21 cellular contexts compared by ENCODE assay signal in the genomic region with DNA sequence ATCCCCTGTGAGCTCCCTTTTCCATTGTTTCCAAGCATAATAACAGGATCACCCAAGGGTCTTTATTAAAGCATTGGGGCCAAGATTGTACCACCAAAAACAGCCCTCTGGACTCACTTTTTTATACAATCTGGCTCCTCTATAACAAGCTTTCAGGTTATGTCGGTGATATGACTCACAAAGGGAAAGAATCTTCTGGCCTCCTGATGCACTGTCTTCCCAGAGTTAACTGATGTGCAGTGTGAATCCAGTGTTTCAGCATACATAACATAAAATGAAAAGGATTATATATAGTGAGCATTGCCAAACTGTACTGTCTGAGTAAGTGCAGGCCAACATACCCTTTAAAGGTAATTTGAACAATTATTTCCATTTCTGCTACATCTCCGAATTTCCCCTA. TPM values are rescaled to one million over a fixed set of nuclear protein-coding genes. Genes with fewer than 3 reads are reported as not detected.
DNase-seq lines count a peak whose midpoint lies in the region; ATAC-seq and TF ChIP-seq lines count a peak whose summit lies in the region.
"Had no signal": no experiment of that assay in that cellular context is flagged by ENCODE, and none has a peak within 500 bp of the region (broad histone marks: within the 10 kb centered on the region; RNA-seq: fewer than 3 reads in every experiment).

No MANE protein-coding gene starts in this region.

- H3K4me3 ChIP-seq in brain microvascular endothelial cell (ENCODE audit: low read depth, low read length) = no peak overlapping the region
- H3K4me3 ChIP-seq in neutrophil (ENCODE audit: low read depth in 1 of 2, low read length in 1 of 2) = peak overlapping the region in 1 of 2 experiments; percentile 43
- H3K4me3 ChIP-seq in right cardiac atrium (ENCODE audit: low read length) = no peak overlapping the region
- H3K4me3 ChIP-seq: uterus had no signal

- H3K9me3 Mint-ChIP-seq in activated CD4-positive, alpha-beta T cell treated with anti-CD3 and anti-CD28 coated beads for 36 hours (ENCODE audit: low read depth) = no peaks in the 10 kb centered on the region
- H3K9me3 Mint-ChIP-seq in osteocyte (ENCODE audit: unreplicated experiment) = no peaks in the 10 kb centered on the region
- H3K9me3 Mint-ChIP-seq: activated CD4-positive, alpha-beta memory T cell treated with anti-CD3 and anti-CD28 coated beads for 36 hours; T-helper 1 cell treated with Interleukin-12 subunit alpha and Interleukin-12 subunit beta and Interleukin-4 antibody, amounts not matched to agents 30 μg/mL and 1 μg/mL, for 36 hours had no signal

- DNase-seq in activated CD4-positive, alpha-beta T cell treated with anti-CD3 and anti-CD28 coated beads for 36 hours = no peak
- DNase-seq in activated CD4-positive, alpha-beta T cell treated with anti-CD3 and anti-CD28 coated beads, Interleukin-2, amount 50 U/mL, for 1 hour = no peak
- DNase-seq in RPMI7951 (ENCODE audit: low read depth) (peak; percentile 42), brain microvascular endothelial cell (peak; percentile 16), right cardiac atrium (no peak), osteocyte (ENCODE audit: extremely low spot score, unreplicated experiment) (no peak), HuH-7 (ENCODE audit: low spot score) (no peak)
- DNase-seq: 8988T; activated CD4-positive, alpha-beta memory T cell treated with anti-CD3 and anti-CD28 coated beads for 36 hours; activated T-cell treated with anti-CD3 and anti-CD28 coated beads, Interleukin-2, amount 50 U/mL, for 1 hour; left colon; midbrain; NCI-H2081; NCI-H446 treated with DMSO at 0.1 percent for 48 hours; spleen; stimulated activated CD4-positive, alpha-beta T cell treated with anti-CD3 and anti-CD28 coated beads, Interleukin-4, amount 100 ng/mL, for 4 hours; uterus had no signal

- WGBS in right cardiac atrium = 89% methylated on average over 2 of the region's 2 CpGs

- H3K4me1 ChIP-seq in neutrophil (ENCODE audit: control insufficient read depth in 1 of 2, insufficient read depth in 1 of 2, low read depth in 1 of 2, low read length in 1 of 2) (peaks cover 33 to 40% of the 10 kb centered on the region in 2 experiments), right cardiac atrium (ENCODE audit: control insufficient read depth, insufficient read depth, low read length) (no peaks in the 10 kb centered on the region)
- H3K4me1 ChIP-seq: uterus had no signal

- ATAC-seq in activated CD4-positive, alpha-beta T cell treated with anti-CD3 and anti-CD28 coated beads for 36 hours = no peak
- ATAC-seq in right cardiac atrium = no peak
- ATAC-seq: HepG2, left colon had no signal

- H3K27ac ChIP-seq in brain microvascular endothelial cell = no peak overlapping the region
- peak overlapping the region; percentile 90 for H3K27ac ChIP-seq in neutrophil
- no peak overlapping the region for H3K27ac ChIP-seq in right cardiac atrium (ENCODE audit: low read length)
- H3K27ac ChIP-seq: uterus had no signal

- intact Hi-C loops in activated CD4-positive, alpha-beta T cell treated with anti-CD3 and anti-CD28 coated beads for 36 hours (cut with DNase I, micrococcal nuclease) = loop anchor here in 1 of 2 experiments (1.0 kb wide), 1 partner anchor 431 kb away; no protein-coding TSS in a partner anchor
- intact Hi-C loops in right cardiac atrium (cut with DNase I) = no loop called here

- peaks cover 18% of the 10 kb centered on the region for H3K27me3 Mint-ChIP-seq in activated CD4-positive, alpha-beta T cell treated with anti-CD3 and anti-CD28 coated beads for 36 hours
- H3K27me3 Mint-ChIP-seq in osteocyte (ENCODE audit: unreplicated experiment) = no peaks in the 10 kb centered on the region

- H3K4me3 Mint-ChIP-seq in activated CD4-positive, alpha-beta T cell treated with anti-CD3 and anti-CD28 coated beads for 36 hours = no peak overlapping the region
- H3K4me3 Mint-ChIP-seq in osteocyte (ENCODE audit: unreplicated experiment) = no peak overlapping the region
- H3K4me3 Mint-ChIP-seq: activated CD4-positive, alpha-beta memory T cell treated with anti-CD3 and anti-CD28 coated beads for 36 hours; activated naive CD8-positive, alpha-beta T cell; T-helper 1 cell treated with Interleukin-12 subunit alpha and Interleukin-12 subunit beta and Interleukin-4 antibody, amounts not matched to agents 30 μg/mL and 1 μg/mL, for 36 hours had no signal

- H3K9me3 ChIP-seq in neutrophil (no peaks in the 10 kb centered on the region), right cardiac atrium (ENCODE audit: control insufficient read depth, low read length) (no peaks in the 10 kb centered on the region)
- H3K9me3 ChIP-seq: spleen, uterus had no signal

- in situ Hi-C loops in brain microvascular endothelial cell (cut with HindIII; ENCODE audit: low pct_ligation_motif_present, low sequenced_read_pairs) = no loop called here

- no peaks in the 10 kb centered on the region for H3K36me3 Mint-ChIP-seq in activated CD4-positive, alpha-beta T cell treated with anti-CD3 and anti-CD28 coated beads for 36 hours (ENCODE audit: low read depth)
- H3K36me3 Mint-ChIP-seq in osteocyte (ENCODE audit: unreplicated experiment) = no peaks in the 10 kb centered on the region
- H3K36me3 Mint-ChIP-seq: activated CD4-positive, alpha-beta memory T cell treated with anti-CD3 and anti-CD28 coated beads for 36 hours; activated naive CD8-positive, alpha-beta T cell had no signal

- no peak for TF ChIP-seq CTCF in brain microvascular endothelial cell (IDR thresholded peaks at IDR 0.05; ENCODE audit: low read depth, low read length, missing control alignments)
- no peak for TF ChIP-seq CTCF in neutrophil (IDR thresholded peaks at IDR 0.05)
- TF ChIP-seq CTCF in osteocyte (IDR thresholded peaks at IDR 0.05) = no peak

- peaks cover 32% of the 10 kb centered on the region for H3K4me1 Mint-ChIP-seq in activated CD4-positive, alpha-beta T cell treated with anti-CD3 and anti-CD28 coated beads for 36 hours
- H3K4me1 Mint-ChIP-seq in osteocyte (ENCODE audit: unreplicated experiment) = peaks cover 27% of the 10 kb centered on the region

- no peaks in the 10 kb centered on the region for H3K27me3 ChIP-seq in brain microvascular endothelial cell (replicated peaks)
- H3K27me3 ChIP-seq in neutrophil = no peaks in the 10 kb centered on the region
- H3K27me3 ChIP-seq in right cardiac atrium (ENCODE audit: control insufficient read depth, insufficient read depth) = no peaks in the 10 kb centered on the region
- H3K27me3 ChIP-seq: spleen, uterus had no signal

- CTCF ChIA-PET in activated CD4-positive, alpha-beta T cell treated with anti-CD3 and anti-CD28 coated beads for 36 hours (lab: Charles Lee) = no interaction called here

- POLR2A ChIA-PET in activated CD4-positive, alpha-beta T cell treated with anti-CD3 and anti-CD28 coated beads for 36 hours (lab: Charles Lee) = interaction anchor here (0.7 kb wide), 1 partner anchor 40 kb away, joined by 3 read pairs; no protein-coding TSS in a partner anchor

- H3K36me3 ChIP-seq in brain microvascular endothelial cell (replicated peaks) (no peaks in the 10 kb centered on the region), neutrophil (no peaks in the 10 kb centered on the region)
- H3K36me3 ChIP-seq: spleen, uterus had no signal

- peak overlapping the region; percentile 47 for H3K27ac Mint-ChIP-seq in activated CD4-positive, alpha-beta T cell treated with anti-CD3 and anti-CD28 coated beads for 36 hours
- H3K27ac Mint-ChIP-seq in osteocyte (ENCODE audit: unreplicated experiment) = no peak overlapping the region
- H3K27ac Mint-ChIP-seq: activated CD4-positive, alpha-beta memory T cell treated with anti-CD3 and anti-CD28 coated beads for 36 hours; activated naive CD8-positive, alpha-beta T cell; T-helper 1 cell treated with Interleukin-12 subunit alpha and Interleukin-12 subunit beta and Interleukin-4 antibody, amounts not matched to agents 30 μg/mL and 1 μg/mL, for 36 hours had no signal

RNA-seq across cellular contexts. Expression of gene MAN2A1, which starts 33.9 kb away (rescaled TPM):
- 10 to 100 TPM; 33.4 to 33.6 TPM for total RNA-seq in activated CD4-positive, alpha-beta T cell treated with anti-CD3 and anti-CD28 coated beads for 36 hours
- 20.6 and 25.8 TPM in 2 replicates for total RNA-seq in RPMI7951 (2014; rRNA removed; shearing (Covaris generic))
- total RNA-seq in right cardiac atrium (10 to 100 TPM in 1 of 4 donors, 1 to 10 TPM in 3; 9.4 to 10.1 (median 9.6) TPM), osteocyte (134 and 139 TPM in 2 replicates)
- 2.9 TPM for polyA plus RNA-seq in right cardiac atrium

Comparison
In these comparisons a context has a peak if more than half of its experiments do, and no peak if none do; other contexts are left out.
1. DNase-seq: peak in RPMI7951 (single experiment) and brain microvascular endothelial cell (single experiment); none in activated CD4-positive, alpha-beta T cell treated with anti-CD3 and anti-CD28 coated beads for 36 hours (single experiment), activated CD4-positive, alpha-beta T cell treated with anti-CD3 and anti-CD28 coated beads, Interleukin-2, amount 50 U/mL, for 1 hour (single experiment), right cardiac atrium (0 of 3), osteocyte (single experiment) and HuH-7 (single experiment).